1 cellular context compared by ENCODE assay signal in the genomic region with DNA sequence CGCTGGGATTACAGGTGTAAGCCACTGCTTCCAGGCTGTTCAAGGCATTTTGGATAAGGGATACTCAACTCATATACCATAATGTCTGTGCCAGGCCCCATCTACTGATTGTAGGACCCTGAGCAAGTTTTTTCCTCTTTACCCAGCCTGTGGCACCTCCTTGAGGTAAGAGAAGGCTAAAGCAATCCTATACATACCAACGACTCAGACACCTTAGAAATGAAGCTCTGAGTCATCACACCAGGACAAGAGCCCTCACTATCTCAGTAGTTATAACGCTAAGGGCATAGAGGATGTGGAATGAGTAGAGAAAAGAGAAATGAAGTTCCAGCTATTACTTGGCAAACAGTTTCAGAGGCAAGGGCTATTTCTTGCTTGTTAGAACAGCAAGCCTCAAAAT.
TF ChIP-seq lines count a peak whose summit lies in the region.

No MANE protein-coding gene starts in this region.

TF ChIP-seq in IMR-90, 13 proteins besides CTCF, POLR2A, EP300 and RAD21:
- TF ChIP-seq FOS (IDR thresholded peaks at IDR 0.05; ENCODE audit: low read depth, low read length) = no peak
- TF ChIP-seq ELK1 (IDR thresholded peaks at IDR 0.05; ENCODE audit: borderline replicate concordance, low read depth, low read length) = no peak
- no peak for TF ChIP-seq CHD1 (IDR thresholded peaks at IDR 0.05; ENCODE audit: low read depth, low read length)
- TF ChIP-seq NFE2L2 (IDR thresholded peaks at IDR 0.05; ENCODE audit: low read depth, low read length) = no peak
- TF ChIP-seq MXI1 (IDR thresholded peaks at IDR 0.05; ENCODE audit: borderline replicate concordance, low read depth, low read length) = no peak
- TF ChIP-seq RCOR1 (IDR thresholded peaks at IDR 0.05; ENCODE audit: insufficient replicate concordance, low read length) = no peak
- no peak for TF ChIP-seq MAFK (IDR thresholded peaks at IDR 0.05; ENCODE audit: low read depth, low read length)
